In the genomic region with DNA sequence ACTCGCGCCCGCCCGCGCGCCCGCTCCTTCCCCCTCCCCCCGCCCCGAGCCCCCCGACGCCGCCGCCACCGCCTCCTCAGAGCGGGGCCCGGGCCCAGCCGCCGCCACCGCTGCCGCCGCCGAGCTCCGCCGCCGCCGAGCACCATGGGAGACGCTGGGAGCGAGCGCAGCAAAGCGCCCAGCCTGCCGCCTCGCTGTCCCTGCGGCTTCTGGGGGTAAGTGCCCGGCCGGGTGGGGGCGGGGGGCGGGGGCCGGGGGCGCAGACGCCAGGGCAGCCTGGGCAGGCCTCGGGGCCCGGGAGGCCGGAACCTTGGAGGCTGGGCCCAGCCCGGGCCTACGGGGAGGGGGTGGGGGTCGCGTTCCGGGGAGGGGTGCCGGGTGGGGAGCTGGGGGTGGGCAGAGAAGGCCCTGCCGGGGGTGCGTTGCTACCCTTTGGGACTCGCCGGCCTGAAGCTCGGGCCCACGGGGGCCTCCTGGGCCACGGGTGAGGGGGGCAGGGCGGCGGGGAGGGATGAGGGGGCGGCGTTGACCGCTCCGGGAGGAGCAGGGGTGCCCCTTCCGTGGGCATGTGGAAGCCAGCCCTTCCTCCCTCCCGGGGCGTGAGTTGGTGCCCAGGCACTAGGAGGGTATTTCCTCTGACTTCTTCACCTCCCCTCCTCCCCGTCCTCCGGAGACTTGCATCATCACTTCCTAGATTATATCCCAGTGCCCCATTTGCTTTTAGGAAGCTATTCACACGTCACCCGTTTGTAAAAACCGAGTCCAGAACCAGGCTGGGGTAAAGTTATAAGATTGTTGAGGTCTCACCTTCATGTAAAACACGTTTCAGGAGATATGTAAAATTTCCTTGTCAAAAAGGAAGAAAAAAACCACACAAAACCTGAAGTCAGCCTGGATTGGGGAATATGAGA, we compare ENCODE assay signal across 8 cellular contexts. TPM values are rescaled to one million over a fixed set of nuclear protein-coding genes. Genes with fewer than 3 reads are reported as not detected.
DNase-seq lines count a peak whose midpoint lies in the region; ATAC-seq and TF ChIP-seq lines count a peak whose summit lies in the region.

No MANE protein-coding gene starts in this region.

- no peaks in the 10 kb centered on the region for H3K27me3 Mint-ChIP-seq in natural killer cell (ENCODE audit: low read depth in 2 of 2)

- H3K4me1 ChIP-seq in PC-9 (replicated peaks; ENCODE audit: insufficient read depth) = peaks cover 24% of the 10 kb centered on the region
- peaks cover 40 to 64% (median 54%) of the 10 kb centered on the region in 4 donors for H3K4me1 ChIP-seq in stomach

- H3K36me3 Mint-ChIP-seq in natural killer cell = no peaks in the 10 kb centered on the region

- no peak for TF ChIP-seq POLR2A in stomach (IDR thresholded peaks at IDR 0.05)

- peak overlapping the region; percentile 97 for H3K4me3 Mint-ChIP-seq in natural killer cell

- CTCF ChIA-PET in PC-9 (lab: Charles Lee) = interaction anchor here (0.5 to 0.6 kb wide), 4 partner anchors 55 to 495 kb away, joined by 3 to 14 read pairs (median 6); no protein-coding TSS in a partner anchor

- TF ChIP-seq EP300 in stomach (IDR thresholded peaks at IDR 0.05) = no peak

- BruUV-seq in PC-9 (replicated peaks; lab: Mats Ljungman, UMichigan) = no TSS peak

- peaks cover 34% of the 10 kb centered on the region for H4K20me1 ChIP-seq in PC-9 (ENCODE audit: insufficient read depth)

- peak overlapping the region; percentile 88 for H3K4me2 ChIP-seq in PC-9

- WGBS in stomach, 5 donors = 1% methylated on average over 8 to 67 of the region's 71 CpGs

- H3K27ac ChIP-seq in PC-9 = peak overlapping the region; percentile 60
- peak overlapping the region; percentile 95 to 100 (median 99) for H3K27ac ChIP-seq in stomach

- no peaks in the 10 kb centered on the region for H3K36me3 ChIP-seq in H7 (replicated peaks; ENCODE audit: control insufficient read depth, insufficient read depth, low read length)
- no peaks in the 10 kb centered on the region; the same call in 1 of the 2 replicates for H3K36me3 ChIP-seq in PC-9 (ENCODE audit: low read depth)
- no peaks in the 10 kb centered on the region for H3K36me3 ChIP-seq in stomach

- DNase-seq in AG09309 (ENCODE audit: low read depth) (no peak), H7 (no peak), PC-9 (peak; percentile 39 to 57), fibroblast of pulmonary artery (ENCODE audit: low read depth) (peak; percentile 75), natural killer cell (peak; percentile 50), stomach (peak; percentile 42)
- peak; percentile 5 to 30 for DNase-seq in activated T-helper 1 cell treated with anti-CD3 and anti-CD28 coated beads, Interleukin-2, amount 50 U/mL, for 16 hours (ENCODE audit: low read depth in 1 of 2, low spot score in 1 of 2)

- intact Hi-C loops in PC-9 (cut with micrococcal nuclease; ENCODE audit: unreplicated experiment) (loop anchor here (1.0 to 2.0 kb wide), 2 partner anchors 29 to 315 kb away; no protein-coding TSS in a partner anchor), natural killer cell (cut with micrococcal nuclease) (loop anchor here (1.0 kb wide), 1 partner anchor 48 kb away; no protein-coding TSS in a partner anchor), stomach (cut with DNase I; ENCODE audit: low total_unique reads) (no loop called here)

- peaks cover 57% of the 10 kb centered on the region for H3K79me2 ChIP-seq in PC-9 (ENCODE audit: low read depth)

- H3K27me3 ChIP-seq in H7 (ENCODE audit: control insufficient read depth, insufficient read depth, low read length) = no peaks in the 10 kb centered on the region
- H3K27me3 ChIP-seq in PC-9 (ENCODE audit: insufficient read depth, low read depth) = no peaks in the 10 kb centered on the region
- no peaks in the 10 kb centered on the region for H3K27me3 ChIP-seq in stomach

- H3F3A ChIP-seq in PC-9 (ENCODE audit: insufficient read depth, low read depth) = 0 out of 2 replicates have a peak, but pooled peaks cover 3% of the 10 kb centered on the region

- peak; percentile 16 to 27 (median 17) for ATAC-seq in natural killer cell
- ATAC-seq in GM19397 (IDR thresholded peaks at IDR 0.05; ENCODE audit: unreplicated experiment) = no peak

- POLR2A ChIA-PET in PC-9 (lab: Charles Lee; ENCODE audit: unreplicated experiment) = interaction anchor here (0.6 kb wide), 1 partner anchor 16 kb away, joined by 6 read pairs; no protein-coding TSS in a partner anchor

- H3K4me3 ChIP-seq in AG09309 (ENCODE audit: control insufficient read depth, low read depth, low read length) = peak overlapping the region; percentile 77
- H3K4me3 ChIP-seq in H7 (ENCODE audit: insufficient read depth, low read depth, low read length) = peak overlapping the region; percentile 91
- peak overlapping the region; percentile 94 for H3K4me3 ChIP-seq in PC-9
- peak overlapping the region; percentile 76 for H3K4me3 ChIP-seq in fibroblast of pulmonary artery (replicated peaks; ENCODE audit: low read depth, low read length)
- H3K4me3 ChIP-seq in stomach = peak overlapping the region; percentile 90 to 96 (median 94)

- H3K27ac Mint-ChIP-seq in natural killer cell = peak overlapping the region; percentile 97 to 99

- TF ChIP-seq CTCF in AG09309 (IDR thresholded peaks at IDR 0.05; ENCODE audit: control insufficient read depth, insufficient read depth, low read depth, low read length, missing control alignments) (no peak), PC-9 (conservative IDR thresholded peaks at IDR 0.05) (no peak), fibroblast of pulmonary artery (IDR thresholded peaks at IDR 0.05; ENCODE audit: low read length, missing control alignments) (no peak), natural killer cell (IDR thresholded peaks at IDR 0.05) (no peak), stomach (IDR thresholded peaks at IDR 0.05) (no peak)

- H3K9me3 ChIP-seq in PC-9 (ENCODE audit: insufficient read depth, low read depth) (no peaks in the 10 kb centered on the region), stomach (no peaks in the 10 kb centered on the region)

- no peaks in the 10 kb centered on the region for H3K9me3 Mint-ChIP-seq in natural killer cell

- no peaks in the 10 kb centered on the region for H3K9me2 ChIP-seq in PC-9 (ENCODE audit: insufficient read depth)

- H2AFZ ChIP-seq in PC-9 = peak overlapping the region; percentile 34; the same call in 1 of the 2 replicates

- peaks cover 51 to 54% of the 10 kb centered on the region in 2 donors for H3K4me1 Mint-ChIP-seq in natural killer cell

RNA-seq across cellular contexts. Expression of gene ZFAND3, which starts 0.5 kb away (rescaled TPM):
- total RNA-seq in H7 (2014; rRNA removed; shearing (Covaris generic)) = 14.7 and 17.1 TPM in 2 replicates
- total RNA-seq in PC-9 (2021) = 37.9 and 46.8 TPM in 2 replicates
- total RNA-seq in natural killer cell = 10 to 100 TPM; 87.7 to 97.4 (median 90.1) TPM
- total RNA-seq in stomach = 100 to 1,000 TPM in 1 of 5 donors, 10 to 100 TPM in 4; 35.1 to 164 (median 42.3) TPM
- polyA plus RNA-seq in stomach = 10 to 100 TPM; 19.8 to 38.5 (median 32.9) TPM

Comparison
In these comparisons a context has a peak if more than half of its experiments do, and no peak if none do; other contexts are left out.
1. DNase-seq: peak in PC-9 (2 of 2), activated T-helper 1 cell treated with anti-CD3 and anti-CD28 coated beads, Interleukin-2, amount 50 U/mL, for 16 hours (2 of 2), fibroblast of pulmonary artery (single experiment), natural killer cell (single experiment) and stomach (single experiment); none in AG09309 (single experiment) and H7 (single experiment).
2. Peak in every context shown above with its lines, with median percentiles within 50 percentile points of each other: H3K4me3 ChIP-seq.